In the genomic region with DNA sequence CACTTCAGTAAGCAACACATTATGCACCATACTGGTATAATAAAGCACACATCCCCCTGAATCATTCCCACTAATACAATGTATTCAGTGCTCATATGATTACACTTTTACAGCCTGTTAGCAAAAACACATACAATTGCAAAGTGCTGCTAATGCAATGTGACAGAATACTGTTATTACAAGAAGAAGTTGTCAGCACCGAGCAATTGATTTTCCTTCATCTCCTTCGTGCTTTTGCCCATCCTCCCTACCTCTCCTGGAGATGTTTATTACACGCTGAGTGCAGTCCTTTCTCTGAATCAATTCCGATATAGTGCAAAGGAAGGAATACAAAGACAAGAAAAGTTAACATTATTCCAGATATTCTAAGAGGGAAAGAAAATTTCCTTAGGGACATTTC, we compare ENCODE assay signal across 22 cellular contexts.
"Had no signal": no experiment of that assay in that cellular context is flagged by ENCODE, and none has a peak within 500 bp of the region (broad histone marks: within the 10 kb centered on the region; RNA-seq: fewer than 3 reads in every experiment).

No MANE protein-coding gene starts in this region.

- H3K36me3 Mint-ChIP-seq: mesothelial cell of epicardium had no signal

- H3K27ac Mint-ChIP-seq: dendritic cell treated with granulocyte-macrophage colony-stimulating factor and Interleukin-4, amounts not matched to agents 40 ng/mL and 50 ng/mL, for 4 days; mesothelial cell of epicardium had no signal

- DNase-seq: colonic mucosa; cortex of kidney; effector CD4-positive, alpha-beta T cell; effector memory CD4-positive, alpha-beta T cell; erythroblast; esophagus squamous epithelium; foreskin fibroblast; foreskin melanocyte; gastrocnemius medialis; glutamatergic neuron; head of caudate nucleus; heart right ventricle; hippocampal formation; left cardiac atrium; left lung; left ventricle myocardium superior; lower lobe of right lung; mesenchymal stem cell; mucosa of descending colon had no signal

- H3K27me3 ChIP-seq: colonic mucosa, esophagus squamous epithelium, gastrocnemius medialis, heart right ventricle, left lung had no signal

- H3K4me3 ChIP-seq: colonic mucosa, esophagus squamous epithelium, gastrocnemius medialis, heart right ventricle, left lung, lower lobe of right lung, mucosa of descending colon had no signal

- H3K36me3 ChIP-seq: colonic mucosa, esophagus squamous epithelium, gastrocnemius medialis, heart right ventricle, left lung, lower lobe of right lung had no signal

- H3K9me3 ChIP-seq: colonic mucosa, esophagus squamous epithelium, gastrocnemius medialis, left lung, lower lobe of right lung, mucosa of descending colon had no signal

- H3K27ac ChIP-seq: colonic mucosa, epithelial cell of prostate, esophagus squamous epithelium, gastrocnemius medialis, heart right ventricle, left lung, lower lobe of right lung had no signal

- H3K4me1 Mint-ChIP-seq: mesothelial cell of epicardium had no signal

- H3K9me3 Mint-ChIP-seq: mesothelial cell of epicardium had no signal

- H3K27me3 Mint-ChIP-seq: dendritic cell treated with granulocyte-macrophage colony-stimulating factor and Interleukin-4, amounts not matched to agents 40 ng/mL and 50 ng/mL, for 4 days had no signal

- H3K4me1 ChIP-seq: colonic mucosa, esophagus squamous epithelium, gastrocnemius medialis, heart right ventricle, left lung, lower lobe of right lung had no signal

- H3K4me3 Mint-ChIP-seq: dendritic cell treated with granulocyte-macrophage colony-stimulating factor and Interleukin-4, amounts not matched to agents 40 ng/mL and 50 ng/mL, for 4 days; mesothelial cell of epicardium had no signal
